ENCODE assay signal across 10 cellular contexts in the genomic region with DNA sequence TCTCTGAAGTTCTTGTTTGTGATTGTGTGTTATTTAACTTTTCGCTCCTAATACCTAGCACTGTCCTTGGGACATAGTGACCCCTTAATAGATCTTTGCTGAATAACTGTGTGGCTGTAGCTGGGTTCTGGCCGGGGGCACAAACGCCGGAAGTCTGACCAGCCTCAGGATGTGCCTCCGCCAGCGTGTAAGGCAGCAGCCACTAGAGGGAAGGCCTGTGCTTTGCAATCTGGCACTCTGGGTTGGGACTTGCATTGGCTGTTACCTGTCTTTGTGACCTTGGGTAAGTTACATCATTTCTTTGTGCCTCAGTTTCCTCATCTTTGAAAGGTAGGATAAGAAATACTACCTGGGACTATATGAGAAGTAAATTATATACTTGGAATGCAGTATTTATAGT.
DNase-seq lines count a peak whose midpoint lies in the region; ATAC-seq and TF ChIP-seq lines count a peak whose summit lies in the region.
"Had no signal": no experiment of that assay in that cellular context is flagged by ENCODE, and none has a peak within 500 bp of the region (broad histone marks: within the 10 kb centered on the region; RNA-seq: fewer than 3 reads in every experiment).

No MANE protein-coding gene starts in this region.

- H3K36me3 ChIP-seq in naive thymus-derived CD4-positive, alpha-beta T cell (ENCODE audit: control insufficient read depth in 2 of 3, insufficient read depth in 3 of 3, low read length in 3 of 3), result peaks cover 0 to 7% (median 0%) of the 10 kb centered on the region in 3 experiments
- H3K36me3 ChIP-seq: ovary had no signal

- peaks cover 6 to 36% (median 17%) of the 10 kb centered on the region in 7 donors for H3K4me1 Mint-ChIP-seq in naive thymus-derived CD4-positive, alpha-beta T cell

- H3K27ac Mint-ChIP-seq in naive thymus-derived CD4-positive, alpha-beta T cell, result peak overlapping the region in 2 of 9 donors; percentile 39 to 51
- H3K27ac Mint-ChIP-seq: activated T-cell treated with anti-CD3 and anti-CD28 coated beads, Interleukin-2, amount 50 U/mL, for 72 hours had no signal

- POLR2A ChIA-PET in naive thymus-derived CD4-positive, alpha-beta T cell (lab: Charles Lee), result no interaction called here

- H3K27me3 ChIP-seq in naive thymus-derived CD4-positive, alpha-beta T cell (ENCODE audit: control insufficient read depth in 2 of 2, insufficient read depth in 2 of 2, low read length in 2 of 2), result no peaks in the 10 kb centered on the region
- H3K27me3 ChIP-seq: ovary had no signal

- no peaks in the 10 kb centered on the region for H3K4me1 ChIP-seq in naive thymus-derived CD4-positive, alpha-beta T cell (ENCODE audit: control insufficient read depth in 2 of 2, insufficient read depth in 2 of 2, low read length in 2 of 2)

- H3K27ac ChIP-seq in naive thymus-derived CD4-positive, alpha-beta T cell (ENCODE audit: low read depth, low read length), result no peak overlapping the region
- H3K27ac ChIP-seq: ovary had no signal

- H3K9me3 Mint-ChIP-seq in naive thymus-derived CD4-positive, alpha-beta T cell, result peaks cover 0 to 3% (median 0%) of the 10 kb centered on the region in 11 donors

- intact Hi-C loops in naive thymus-derived CD4-positive, alpha-beta T cell (cut with micrococcal nuclease), result loop anchor here in 1 of 2 donors (2.0 kb wide), 1 partner anchor 255 kb away; no protein-coding TSS in a partner anchor

- no peaks in the 10 kb centered on the region for H3K27me3 Mint-ChIP-seq in naive thymus-derived CD4-positive, alpha-beta T cell

- CTCF ChIA-PET in naive thymus-derived CD4-positive, alpha-beta T cell (lab: Charles Lee), result no interaction called here

- no peaks in the 10 kb centered on the region for H3K9me3 ChIP-seq in naive thymus-derived CD4-positive, alpha-beta T cell (ENCODE audit: control insufficient read depth in 2 of 3, low read length in 3 of 3)
- H3K9me3 ChIP-seq: ovary had no signal

- H3K4me3 ChIP-seq in choroid plexus epithelial cell (ENCODE audit: low read depth, low read length), result no peak overlapping the region
- no peak overlapping the region for H3K4me3 ChIP-seq in naive thymus-derived CD4-positive, alpha-beta T cell (ENCODE audit: low read length)
- H3K4me3 ChIP-seq: ovary had no signal

- H3K4me3 Mint-ChIP-seq in naive thymus-derived CD4-positive, alpha-beta T cell, result peak overlapping the region in 1 of 10 donors; percentile 43
- H3K4me3 Mint-ChIP-seq: activated T-cell treated with anti-CD3 and anti-CD28 coated beads, Interleukin-2, amount 50 U/mL, for 72 hours had no signal

- peaks cover 5 to 66% (median 47%) of the 10 kb centered on the region in 5 donors for H3K36me3 Mint-ChIP-seq in naive thymus-derived CD4-positive, alpha-beta T cell

- peak; percentile 63 for TF ChIP-seq CTCF in GM12873 (IDR thresholded peaks at IDR 0.05; ENCODE audit: insufficient read depth, low read depth, low read length, missing control alignments)
- peak; percentile 59 for TF ChIP-seq CTCF in choroid plexus epithelial cell (conservative IDR thresholded peaks at IDR 0.05; ENCODE audit: low read depth, low read length)

- ATAC-seq in HG02884 (IDR thresholded peaks at IDR 0.05; ENCODE audit: unreplicated experiment), result peak; percentile 62
- ATAC-seq in naive thymus-derived CD4-positive, alpha-beta T cell, result peak; percentile 40
- ATAC-seq in HG03159 (IDR thresholded peaks at IDR 0.05; ENCODE audit: unreplicated experiment), result no peak
- ATAC-seq: activated T-cell treated with anti-CD3 and anti-CD28 coated beads, Interleukin-2, amount 50 U/mL, for 72 hours had no signal

- no peak for DNase-seq in choroid plexus epithelial cell (ENCODE audit: low read depth)
- DNase-seq in naive thymus-derived CD4-positive, alpha-beta T cell, result no peak
- DNase-seq in activated T-cell treated with anti-CD3 and anti-CD28 coated beads, Interleukin-2, amount 50 U/mL, for 1 hour, result no peak
- no peak for DNase-seq in NK-92 (lab: John Stamatoyannopoulos, UW; ENCODE audit: unreplicated experiment)
- DNase-seq in SKM-1 (lab: John Stamatoyannopoulos, UW; ENCODE audit: unreplicated experiment), result no peak
